ENCODE assay signal across 8 cellular contexts in the genomic region with DNA sequence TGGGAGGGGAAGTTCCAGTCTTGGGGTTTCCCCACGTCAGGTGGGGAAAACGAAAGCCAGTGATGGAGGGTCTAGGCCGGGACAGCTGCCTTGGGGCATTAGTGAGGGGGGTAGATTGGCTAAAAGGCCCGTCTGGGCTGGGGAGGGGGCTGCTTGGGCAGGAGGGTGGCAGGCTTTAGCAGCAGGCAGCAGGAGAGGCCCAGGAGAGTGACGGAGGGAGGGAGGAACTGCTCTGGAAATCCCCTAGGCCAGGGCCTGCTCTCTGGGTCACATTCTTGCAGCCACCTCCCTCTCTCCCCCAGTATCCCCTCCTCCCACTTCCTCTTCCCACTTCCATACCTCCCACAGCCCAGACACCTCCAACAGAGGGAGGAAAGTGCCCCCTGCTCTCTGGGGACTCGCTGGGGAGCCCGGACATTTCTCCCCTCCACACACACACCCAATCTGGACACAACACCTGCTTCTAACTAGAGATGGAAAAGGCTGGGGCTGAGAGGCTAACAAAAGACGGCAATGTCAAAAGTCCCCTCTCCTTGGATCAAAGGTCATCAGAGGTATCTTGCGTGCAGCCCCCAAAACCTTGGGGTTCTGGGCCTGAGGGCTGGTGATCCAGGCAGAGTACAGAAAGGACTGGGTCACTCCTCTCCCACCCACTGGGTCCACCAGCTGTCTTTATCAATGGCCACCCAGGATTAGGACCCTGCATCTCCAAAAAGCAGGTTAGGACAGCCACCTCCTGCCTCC. TPM values are rescaled to one million over a fixed set of nuclear protein-coding genes. Genes with fewer than 3 reads are reported as not detected.
DNase-seq lines count a peak whose midpoint lies in the region; ATAC-seq, FAIRE-seq and TF ChIP-seq lines count a peak whose summit lies in the region.

No MANE protein-coding gene starts in this region.

- H3K27me3 ChIP-seq in SU-DHL-6 (ENCODE audit: low read length) (no peaks in the 10 kb centered on the region), esophagus muscularis mucosa (peaks cover 0 to 8% (median under 1%) of the 10 kb centered on the region in 4 donors), prostate gland (replicated peaks; ENCODE audit: insufficient read depth) (no peaks in the 10 kb centered on the region)

- no peaks in the 10 kb centered on the region for H3K9me2 ChIP-seq in SU-DHL-6 (replicated peaks; ENCODE audit: insufficient read depth, low read length)

- peak overlapping the region; percentile 78 for H3K4me3 ChIP-seq in SU-DHL-6 (ENCODE audit: insufficient read depth, low read length, poor library complexity, severe bottlenecking)
- peak overlapping the region; percentile 75 to 86 (median 80) for H3K4me3 ChIP-seq in esophagus muscularis mucosa
- peak overlapping the region; percentile 51 to 73 for H3K4me3 ChIP-seq in prostate gland

- peaks cover 29% of the 10 kb centered on the region for H3K79me2 ChIP-seq in SU-DHL-6 (ENCODE audit: insufficient read depth, low read length)

- H3K36me3 ChIP-seq in SU-DHL-6 (ENCODE audit: low read length) (no peaks in the 10 kb centered on the region), esophagus muscularis mucosa (peaks cover 0 to 25% (median 9%) of the 10 kb centered on the region in 4 donors), prostate gland (no peaks in the 10 kb centered on the region)

- 55% methylated on average over 9 of the region's 9 CpGs for WGBS in esophagus muscularis mucosa
- 54% methylated on average over 9 of the region's 9 CpGs for WGBS in prostate gland

- peak overlapping the region; percentile 80 for H3K9ac ChIP-seq in SU-DHL-6 (ENCODE audit: low read length)

- H3K4me1 ChIP-seq in esophagus muscularis mucosa (peaks cover 21 to 44% (median 33%) of the 10 kb centered on the region in 4 donors), prostate gland (replicated peaks) (peaks cover 12% of the 10 kb centered on the region)

- intact Hi-C loops in esophagus muscularis mucosa (cut with DNase I) (no loop called here), prostate gland (cut with DNase I) (no loop called here)

- peak overlapping the region; percentile 91 for H3K4me2 ChIP-seq in SU-DHL-6 (ENCODE audit: low read depth, low read length, poor library complexity, severe bottlenecking)

- no peak for FAIRE-seq in D721Med (lab: Jason Lieb, UNC)

- no peaks in the 10 kb centered on the region for H3K9me3 ChIP-seq in SU-DHL-6 (ENCODE audit: insufficient read depth, low read length)
- no peaks in the 10 kb centered on the region for H3K9me3 ChIP-seq in esophagus muscularis mucosa
- H3K9me3 ChIP-seq in prostate gland, result no peaks in the 10 kb centered on the region

- TF ChIP-seq EP300 in esophagus muscularis mucosa (IDR thresholded peaks at IDR 0.05), result no peak

- TF ChIP-seq CTCF in SU-DHL-6 (IDR thresholded peaks at IDR 0.05; ENCODE audit: insufficient read depth, low read length, poor library complexity, severe bottlenecking), result no peak
- TF ChIP-seq CTCF in esophagus muscularis mucosa (IDR thresholded peaks at IDR 0.05), result no peak
- no peak for TF ChIP-seq CTCF in prostate gland (IDR thresholded peaks at IDR 0.05)
- no peak for TF ChIP-seq CTCF in D721Med (IDR thresholded peaks at IDR 0.05; ENCODE audit: insufficient read depth, missing control alignments)

- no peak for ATAC-seq in GM19395 (IDR thresholded peaks at IDR 0.05; ENCODE audit: unreplicated experiment)

- peaks cover 41% of the 10 kb centered on the region for H3F3A ChIP-seq in SU-DHL-6 (ENCODE audit: insufficient read depth)

- H4K20me1 ChIP-seq in SU-DHL-6 (ENCODE audit: low read depth, low read length), result no peaks in the 10 kb centered on the region

- no peak for TF ChIP-seq POLR2A in esophagus muscularis mucosa (IDR thresholded peaks at IDR 0.05; ENCODE audit: low read depth)
- TF ChIP-seq POLR2A in prostate gland (IDR thresholded peaks at IDR 0.05), result no peak

- peak; percentile 54 for DNase-seq in activated naive CD4-positive, alpha-beta T cell treated with Interleukin-2 at 50 U/mL for 16 hours
- no peak for DNase-seq in activated naive CD4-positive, alpha-beta T cell treated with anti-CD3 and anti-CD28 coated beads, Interleukin-2, amount 50 U/mL, for 16 hours
- DNase-seq in esophagus muscularis mucosa (ENCODE audit: extremely low spot score) (no peak), prostate gland (ENCODE audit: low spot score) (no peak), D721Med (ENCODE audit: insufficient read length, low spot score) (no peak), cerebellum (ENCODE audit: low spot score) (no peak)

- H2AFZ ChIP-seq in SU-DHL-6 (ENCODE audit: low read depth, low read length, severe bottlenecking), result no peak overlapping the region

- H3K27ac ChIP-seq in SU-DHL-6 (ENCODE audit: low read depth, low read length), result peak overlapping the region; percentile 86
- peak overlapping the region in 1 of 4 donors; percentile 87 for H3K27ac ChIP-seq in esophagus muscularis mucosa (replicated peaks in 1 of 4)
- no peak overlapping the region for H3K27ac ChIP-seq in prostate gland

RNA-seq across cellular contexts. Expression of gene NFKBIE, which starts 1.8 kb away (rescaled TPM):
- 10 to 100 TPM in 1 of 4 donors, 1 to 10 TPM in 3; 7.0 to 10.4 (median 8.5) TPM for total RNA-seq in esophagus muscularis mucosa
- 10 to 100 TPM; 20.8 to 34.4 TPM for total RNA-seq in prostate gland
- 4.5 TPM for total RNA-seq in cerebellum

RNA-seq across cellular contexts. Expression of gene SLC35B2, which starts 6.2 kb away (rescaled TPM):
- total RNA-seq in esophagus muscularis mucosa (10 to 100 TPM; 22.8 to 37.9 (median 32.6) TPM), prostate gland (10 to 100 TPM; 44.5 to 59.9 TPM), cerebellum (23.9 TPM)

RNA-seq across cellular contexts. Expression of gene TMEM151B, which starts 6.7 kb away (rescaled TPM):
- total RNA-seq in esophagus muscularis mucosa, result under 1 TPM; 0.39 to 0.98 (median 0.46) TPM
- 1 to 10 TPM in 1 of 2 donors, under 1 TPM in 1; 0.09 to 1.1 TPM for total RNA-seq in prostate gland
- total RNA-seq in cerebellum, result 25.6 TPM

RNA-seq across cellular contexts. Expression of gene HSP90AB1, which starts 16.6 kb away (rescaled TPM):
- total RNA-seq in esophagus muscularis mucosa (100 to 1,000 TPM; 356 to 729 (median 499) TPM), prostate gland (100 to 1,000 TPM; 650 to 805 TPM), cerebellum (210 TPM)

RNA-seq across cellular contexts. Expression of gene SLC29A1, which starts 40.1 kb away (rescaled TPM):
- 100 to 1,000 TPM in 3 of 4 donors, 10 to 100 TPM in 1; 68.9 to 159 (median 138) TPM for total RNA-seq in esophagus muscularis mucosa
- 10 to 100 TPM; 18.5 to 58.9 TPM for total RNA-seq in prostate gland
- 10.8 TPM for total RNA-seq in cerebellum

Comparison
In these comparisons a context has a peak if more than half of its experiments do, and no peak if none do; other contexts are left out.
1. RNA of gene TMEM151B, which starts 6.7 kb away (total RNA-seq): 25.6 TPM in cerebellum (single experiment); 0.09 to 1.1 TPM in prostate gland and 0.39 to 0.98 TPM in esophagus muscularis mucosa; every median in the first group is over 10 times any median in the second.
2. Peak in every context shown above with its lines, with median percentiles within 50 percentile points of each other: H3K4me3 ChIP-seq.